Comparison of ENCODE assay signal across 10 cellular contexts in genomic region chr4:126405369-126405982, GRCh38.
A peak's percentile ranks its signal among the peaks of the same experiment; 100 is the strongest.
DNase-seq lines count a peak whose midpoint lies in the region; ATAC-seq and TF ChIP-seq lines count a peak whose summit lies in the region.
"Had no signal": no experiment of that assay in that cellular context is flagged by ENCODE, and none has a peak within 500 bp of the region (broad histone marks: within the 10 kb centered on the region; RNA-seq: fewer than 3 reads in every experiment).

No MANE protein-coding gene starts in this region.

- peak; percentile 4 for DNase-seq in astrocyte of the cerebellum (ENCODE audit: low read depth)
- DNase-seq in naive thymus-derived CD4-positive, alpha-beta T cell = no peak
- DNase-seq in NK-92 treated with Interleukin-12 subunit alpha and Interleukin-12 subunit beta, amount 100 ng/mL, for 24 hours (lab: John Stamatoyannopoulos, UW) = no peak
- no peak for DNase-seq in colonic mucosa
- DNase-seq in activated T-cell treated with anti-CD3 and anti-CD28 coated beads, Interleukin-2, amount 50 U/mL, for 4 hours = no peak

- POLR2A ChIA-PET in naive thymus-derived CD4-positive, alpha-beta T cell (lab: Charles Lee) = no interaction called here

- TF ChIP-seq CTCF in astrocyte of the cerebellum (IDR thresholded peaks at IDR 0.05; ENCODE audit: low read depth, low read length, missing control alignments) (peak; percentile 53), colonic mucosa (IDR thresholded peaks at IDR 0.05) (no peak)

- H3K4me1 ChIP-seq in naive thymus-derived CD4-positive, alpha-beta T cell (ENCODE audit: control insufficient read depth in 2 of 2, insufficient read depth in 2 of 2, low read length in 2 of 2) = no peaks in the 10 kb centered on the region
- H3K4me1 ChIP-seq in colonic mucosa = no peaks in the 10 kb centered on the region

- no peaks in the 10 kb centered on the region for H3K4me1 Mint-ChIP-seq in naive thymus-derived CD4-positive, alpha-beta T cell
- H3K4me1 Mint-ChIP-seq in activated T-cell treated with anti-CD3 and anti-CD28 coated beads, Interleukin-2, amount 50 U/mL, for 4 hours (ENCODE audit: low read depth) = no peaks in the 10 kb centered on the region
- no peaks in the 10 kb centered on the region for H3K4me1 Mint-ChIP-seq in activated T-helper 17 cell treated with anti-CD3 and anti-CD28 coated beads, Interleukin-2, amount 50 U/mL, for 72 hours

- intact Hi-C loops in naive thymus-derived CD4-positive, alpha-beta T cell (cut with micrococcal nuclease) = no loop called here
- intact Hi-C loops in colonic mucosa (cut with DNase I) = no loop called here

- H3K27me3 ChIP-seq in naive thymus-derived CD4-positive, alpha-beta T cell (ENCODE audit: control insufficient read depth in 2 of 2, insufficient read depth in 2 of 2, low read length in 2 of 2) = no peaks in the 10 kb centered on the region
- H3K27me3 ChIP-seq in colonic mucosa = no peaks in the 10 kb centered on the region

- H3K4me3 Mint-ChIP-seq in naive thymus-derived CD4-positive, alpha-beta T cell = no peak overlapping the region
- H3K4me3 Mint-ChIP-seq in activated T-cell treated with anti-CD3 and anti-CD28 coated beads, Interleukin-2, amount 50 U/mL, for 4 hours = no peak overlapping the region
- no peak overlapping the region for H3K4me3 Mint-ChIP-seq in activated T-helper 17 cell treated with anti-CD3 and anti-CD28 coated beads, Interleukin-2, amount 50 U/mL, for 72 hours

- H3K36me3 Mint-ChIP-seq in naive thymus-derived CD4-positive, alpha-beta T cell = no peaks in the 10 kb centered on the region
- H3K36me3 Mint-ChIP-seq in activated T-cell treated with anti-CD3 and anti-CD28 coated beads, Interleukin-2, amount 50 U/mL, for 4 hours (ENCODE audit: insufficient read depth) = no peaks in the 10 kb centered on the region
- H3K36me3 Mint-ChIP-seq in activated T-helper 17 cell treated with anti-CD3 and anti-CD28 coated beads, Interleukin-2, amount 50 U/mL, for 72 hours (ENCODE audit: low read depth) = no peaks in the 10 kb centered on the region

- CTCF ChIA-PET in naive thymus-derived CD4-positive, alpha-beta T cell (lab: Charles Lee) = no interaction called here

- no peak overlapping the region for H3K27ac Mint-ChIP-seq in naive thymus-derived CD4-positive, alpha-beta T cell
- no peak overlapping the region for H3K27ac Mint-ChIP-seq in activated T-helper 17 cell treated with anti-CD3 and anti-CD28 coated beads, Interleukin-2, amount 50 U/mL, for 72 hours

- H3K9me3 ChIP-seq in naive thymus-derived CD4-positive, alpha-beta T cell (ENCODE audit: control insufficient read depth in 2 of 3, low read length in 3 of 3) = peaks cover 0 to 7% (median 0%) of the 10 kb centered on the region in 3 experiments
- H3K9me3 ChIP-seq in colonic mucosa = no peaks in the 10 kb centered on the region

- H3K9ac ChIP-seq in colonic mucosa (ENCODE audit: low read depth in 2 of 2, low read length in 2 of 2) = no peak overlapping the region

- ATAC-seq in GM18505 (IDR thresholded peaks at IDR 0.05; ENCODE audit: unreplicated experiment) = peak; percentile 75
- ATAC-seq in HG03159 (IDR thresholded peaks at IDR 0.05; ENCODE audit: unreplicated experiment) = peak; percentile 77
- ATAC-seq in naive thymus-derived CD4-positive, alpha-beta T cell = peak; percentile 6
- ATAC-seq in activated T-cell treated with anti-CD3 and anti-CD28 coated beads, Interleukin-2, amount 50 U/mL, for 4 hours = no peak
- ATAC-seq in activated T-helper 17 cell treated with anti-CD3 and anti-CD28 coated beads, Interleukin-2, amount 50 U/mL, for 72 hours (replicated peaks) = no peak

- peaks cover 0 to 20% (median 6%) of the 10 kb centered on the region in 11 donors for H3K9me3 Mint-ChIP-seq in naive thymus-derived CD4-positive, alpha-beta T cell
- H3K9me3 Mint-ChIP-seq in activated T-cell treated with anti-CD3 and anti-CD28 coated beads, Interleukin-2, amount 50 U/mL, for 4 hours = peaks cover 4% of the 10 kb centered on the region
- no peaks in the 10 kb centered on the region for H3K9me3 Mint-ChIP-seq in activated T-helper 17 cell treated with anti-CD3 and anti-CD28 coated beads, Interleukin-2, amount 50 U/mL, for 72 hours

- no peaks in the 10 kb centered on the region for H3K36me3 ChIP-seq in naive thymus-derived CD4-positive, alpha-beta T cell (ENCODE audit: control insufficient read depth in 2 of 3, insufficient read depth in 3 of 3, low read length in 3 of 3)
- H3K36me3 ChIP-seq in colonic mucosa = no peaks in the 10 kb centered on the region
- H3K36me3 ChIP-seq: thoracic aorta had no signal

- no peak overlapping the region for H3K4me3 ChIP-seq in astrocyte of the cerebellum (ENCODE audit: low read depth, low read length)
- no peak overlapping the region for H3K4me3 ChIP-seq in naive thymus-derived CD4-positive, alpha-beta T cell (ENCODE audit: low read length)
- H3K4me3 ChIP-seq in colonic mucosa = no peak overlapping the region
- H3K4me3 ChIP-seq: SK-N-MC, thoracic aorta had no signal

- H3K27ac ChIP-seq in naive thymus-derived CD4-positive, alpha-beta T cell (ENCODE audit: low read depth, low read length) = no peak overlapping the region
- no peak overlapping the region for H3K27ac ChIP-seq in colonic mucosa
- H3K27ac ChIP-seq: SK-N-MC, thoracic aorta had no signal

- no peaks in the 10 kb centered on the region for H3K27me3 Mint-ChIP-seq in naive thymus-derived CD4-positive, alpha-beta T cell
- no peaks in the 10 kb centered on the region for H3K27me3 Mint-ChIP-seq in activated T-cell treated with anti-CD3 and anti-CD28 coated beads, Interleukin-2, amount 50 U/mL, for 4 hours (ENCODE audit: low read depth)
- H3K27me3 Mint-ChIP-seq in activated T-helper 17 cell treated with anti-CD3 and anti-CD28 coated beads, Interleukin-2, amount 50 U/mL, for 72 hours = no peaks in the 10 kb centered on the region

- no peak for TF ChIP-seq POLR2A in GM18505 (IDR thresholded peaks at IDR 0.05; ENCODE audit: borderline replicate concordance, extremely low read depth, insufficient read depth, insufficient read length)

- in situ Hi-C loops in astrocyte of the cerebellum (cut with HindIII; ENCODE audit: low sequenced_read_pairs) = no loop called here

Comparison
In these comparisons a context has a peak if more than half of its experiments do, and no peak if none do; other contexts are left out.
1. ATAC-seq: peak in GM18505 (single experiment), HG03159 (single experiment) and naive thymus-derived CD4-positive, alpha-beta T cell (single experiment); none in activated T-cell treated with anti-CD3 and anti-CD28 coated beads, Interleukin-2, amount 50 U/mL, for 4 hours (0 of 2) and activated T-helper 17 cell treated with anti-CD3 and anti-CD28 coated beads, Interleukin-2, amount 50 U/mL, for 72 hours (single experiment).